15 cellular contexts compared by ENCODE assay signal in genomic region chr3:195451373-195452000, GRCh38. TPM values are rescaled to one million over a fixed set of nuclear protein-coding genes. Genes with fewer than 3 reads are reported as not detected.
DNase-seq lines count a peak whose midpoint lies in the region; ATAC-seq, FAIRE-seq and TF ChIP-seq lines count a peak whose summit lies in the region.
"Had no signal": no experiment of that assay in that cellular context is flagged by ENCODE, and none has a peak within 500 bp of the region (broad histone marks: within the 10 kb centered on the region; RNA-seq: fewer than 3 reads in every experiment).

No MANE protein-coding gene starts in this region.

- H2BK15ac ChIP-seq in H1 (ENCODE audit: low read length): no peak overlapping the region

- H3K36me3 ChIP-seq in H1 (ENCODE audit: control insufficient read depth in 2 of 4, insufficient read depth in 4 of 4, low read length in 3 of 4) (no peaks in the 10 kb centered on the region), thyroid gland (no peaks in the 10 kb centered on the region), endodermal cell (ENCODE audit: control insufficient read depth, insufficient read depth, low read length) (no peaks in the 10 kb centered on the region)
- H3K36me3 ChIP-seq: SJSA1 had no signal

- no peak for FAIRE-seq in H1 (lab: Jason Lieb, UNC)
- FAIRE-seq in RCC 7860 (lab: Jason Lieb, UNC): no peak

- H3K9me3 Mint-ChIP-seq in endodermal cell: peaks cover 2% of the 10 kb centered on the region

- TF ChIP-seq POLR2A in H1 (IDR thresholded peaks at IDR 0.05; ENCODE audit: control extremely low read depth in 1 of 2, low read depth in 2 of 2, low read length in 2 of 2) (no peak), thyroid gland (IDR thresholded peaks at IDR 0.05) (no peak)

- H3K14ac ChIP-seq in H1 (ENCODE audit: insufficient read length): no peak overlapping the region

- no peak overlapping the region for H4K5ac ChIP-seq in H1 (ENCODE audit: insufficient read length, low read depth, low read length)

- CTCF ChIA-PET in H1 (lab: Charles Lee; ENCODE audit: partially characterized antibody): interaction anchor here (0.7 kb wide), 1 partner anchor 39 kb away, joined by 4 read pairs; no protein-coding TSS in a partner anchor

- no peak overlapping the region for H3K56ac ChIP-seq in H1 (replicated peaks; ENCODE audit: insufficient read length, low read depth, low read length)

- H3K23me2 ChIP-seq in H1 (ENCODE audit: low read depth, low read length): no peaks in the 10 kb centered on the region

- H2BK12ac ChIP-seq in H1 (ENCODE audit: low read depth, low read length): no peak overlapping the region

- H3K4me3 Mint-ChIP-seq in endodermal cell: no peak overlapping the region
- H3K4me3 Mint-ChIP-seq: activated CD8-positive, alpha-beta memory T cell treated with anti-CD3 and anti-CD28 coated beads, Interleukin-2, amount 10 ng/mL, durations not matched to agents 7 days and 5 days; activated naive CD8-positive, alpha-beta T cell treated with anti-CD3 and anti-CD28 coated beads for 36 hours; CD8-positive, alpha-beta T cell had no signal

- H2BK5ac ChIP-seq in H1 (ENCODE audit: low read depth, low read length): no peak overlapping the region

- TF ChIP-seq EP300 in H1 (IDR thresholded peaks at IDR 0.05; ENCODE audit: borderline replicate concordance in 1 of 2, low read depth in 2 of 2, low read length in 2 of 2): no peak

- H3K79me1 ChIP-seq in H1 (ENCODE audit: low read depth, low read length): no peaks in the 10 kb centered on the region

- POLR2A ChIA-PET in H1 (lab: Charles Lee; ENCODE audit: partially characterized antibody): interaction anchor here (0.5 to 1.6 kb wide), 2 partner anchors 11 kb away, joined by 3 to 4 read pairs; no protein-coding TSS in a partner anchor

- H3K27me3 ChIP-seq in HL-60 (ENCODE audit: insufficient read depth, poor library complexity, severe bottlenecking) (no peaks in the 10 kb centered on the region), H1 (replicated peaks in 1 of 4; ENCODE audit: control insufficient read depth in 3 of 4, extremely low read depth in 1 of 4, insufficient read depth in 3 of 4, low read length in 3 of 4) (no peaks in the 10 kb centered on the region), thyroid gland (no peaks in the 10 kb centered on the region), endodermal cell (ENCODE audit: control insufficient read depth, insufficient read depth, low read length, poor library complexity, severe bottlenecking) (no peaks in the 10 kb centered on the region)
- H3K27me3 ChIP-seq: SJSA1 had no signal

- H3K36me3 Mint-ChIP-seq in endodermal cell (ENCODE audit: low read depth): no peaks in the 10 kb centered on the region
- H3K36me3 Mint-ChIP-seq: activated naive CD8-positive, alpha-beta T cell treated with anti-CD3 and anti-CD28 coated beads for 36 hours; CD8-positive, alpha-beta T cell had no signal

- peaks cover 8% of the 10 kb centered on the region for H3K4me1 Mint-ChIP-seq in endodermal cell

- DNase-seq in HL-60 (ENCODE audit: low read depth in 1 of 2, low spot score in 1 of 2): no peak
- DNase-seq in NCI-H2107 treated with DMSO at 0.1 percent for 48 hours (lab: John Stamatoyannopoulos, UW; ENCODE audit: unreplicated experiment): peak; percentile 100
- no peak for DNase-seq in H1 (ENCODE audit: low read depth in 1 of 2, low spot score in 2 of 2)
- DNase-seq in thyroid gland: peak; percentile 76 to 78
- no peak for DNase-seq in EL
- no peak for DNase-seq in RCC 7860 (ENCODE audit: low spot score)
- no peak for DNase-seq in endodermal cell
- DNase-seq: activated CD8-positive, alpha-beta memory T cell treated with anti-CD3 and anti-CD28 coated beads, Interleukin-2, amount 10 ng/mL, durations not matched to agents 7 days and 5 days; activated naive CD8-positive, alpha-beta T cell treated with anti-CD3 and anti-CD28 coated beads for 36 hours; CD8-positive, alpha-beta T cell; retina; stimulated activated CD4-positive, alpha-beta T cell treated with anti-CD3 and anti-CD28 coated beads, Interleukin-4, amount 100 ng/mL, for 1 hour; stimulated activated naive CD4-positive, alpha-beta T cell treated with Interleukin-2 at 50 U/mL for 16 hours had no signal

- WGBS in H1 (ENCODE audit: extremely low coverage in 1 of 2, insufficient coverage in 1 of 2, insufficient read length in 1 of 2, insufficient replicate concordance in 2 of 2, low coverage in 1 of 2, low lambda C conversion rate in 2 of 2, missing lambda C conversion rate in 1 of 2), 2 experiments: 80% methylated on average over 6 of the region's 6 CpGs; no CpG with 5 or more reads in 1 of the 2 experiments
- WGBS in thyroid gland, 2 donors: 41 to 57% methylated on average over 6 of the region's 6 CpGs
- 90 to 93% methylated on average over 6 of the region's 6 CpGs for WGBS in endodermal cell (ENCODE audit: insufficient coverage in 1 of 2, insufficient read length in 1 of 2), 2 experiments

- H2AK5ac ChIP-seq in H1 (ENCODE audit: low read depth, low read length): no peak overlapping the region

- H3K18ac ChIP-seq in H1 (ENCODE audit: extremely low read depth, low read length): no peak overlapping the region

- H3K27me3 Mint-ChIP-seq in endodermal cell (ENCODE audit: insufficient read depth): no peaks in the 10 kb centered on the region
- H3K27me3 Mint-ChIP-seq: activated CD8-positive, alpha-beta memory T cell treated with anti-CD3 and anti-CD28 coated beads, Interleukin-2, amount 10 ng/mL, durations not matched to agents 7 days and 5 days; activated naive CD8-positive, alpha-beta T cell treated with anti-CD3 and anti-CD28 coated beads for 36 hours had no signal

- no peak overlapping the region for H3K27ac Mint-ChIP-seq in endodermal cell
- H3K27ac Mint-ChIP-seq: activated CD8-positive, alpha-beta memory T cell treated with anti-CD3 and anti-CD28 coated beads, Interleukin-2, amount 10 ng/mL, durations not matched to agents 7 days and 5 days; activated naive CD8-positive, alpha-beta T cell treated with anti-CD3 and anti-CD28 coated beads for 36 hours; CD8-positive, alpha-beta T cell had no signal

- no peak overlapping the region for H3K9ac ChIP-seq in H1 (replicated peaks in 1 of 4; ENCODE audit: extremely low read depth in 1 of 4, low read depth in 3 of 4, low read length in 3 of 4)
- H3K9ac ChIP-seq in endodermal cell (ENCODE audit: extremely low read depth, low read length, poor library complexity, severe bottlenecking): no peak overlapping the region

- no peak overlapping the region for H4K8ac ChIP-seq in H1 (ENCODE audit: extremely low read depth, insufficient read depth, low read length)

- H3K4me3 ChIP-seq in HL-60 (replicated peaks; ENCODE audit: insufficient read depth, low read length) (no peak overlapping the region), H1 (ENCODE audit: extremely low read depth in 1 of 4, insufficient read depth in 2 of 4, low read depth in 3 of 4, low read length in 4 of 4) (no peak overlapping the region), thyroid gland (replicated peaks in 1 of 3) (no peak overlapping the region), endodermal cell (ENCODE audit: low read length) (no peak overlapping the region)
- H3K4me3 ChIP-seq: SJSA1 had no signal

- no peak overlapping the region for H2BK20ac ChIP-seq in H1 (ENCODE audit: low read length)

- peak overlapping the region; percentile 18 for H3K27ac ChIP-seq in HL-60 (replicated peaks)
- H3K27ac ChIP-seq in H1 (ENCODE audit: low read depth, low read length): no peak overlapping the region
- peak overlapping the region; percentile 62 to 73 (median 69) for H3K27ac ChIP-seq in thyroid gland
- no peak overlapping the region for H3K27ac ChIP-seq in endodermal cell (ENCODE audit: low read depth, low read length)
- H3K27ac ChIP-seq: SJSA1 had no signal

- no peak overlapping the region for H4K91ac ChIP-seq in H1 (replicated peaks; ENCODE audit: insufficient read length, low read length)

- no peak overlapping the region for H3K4ac ChIP-seq in H1 (replicated peaks; ENCODE audit: insufficient read length, low read depth, low read length)

- H2BK120ac ChIP-seq in H1 (replicated peaks; ENCODE audit: low read depth, low read length): no peak overlapping the region

- TF ChIP-seq CTCF in HL-60 (IDR thresholded peaks at IDR 0.05; ENCODE audit: insufficient read depth, low read length): no peak
- no peak for TF ChIP-seq CTCF in H1 (IDR thresholded peaks at IDR 0.05; ENCODE audit: control extremely low read depth in 1 of 3, insufficient read depth in 1 of 3, low read depth in 1 of 3, low read length in 3 of 3)
- TF ChIP-seq CTCF in thyroid gland (IDR thresholded peaks at IDR 0.05): no peak
- TF ChIP-seq CTCF in endodermal cell (conservative IDR thresholded peaks at IDR 0.05): no peak

- peak overlapping the region; percentile 64; the same call in 1 of the 2 replicates for H2AFZ ChIP-seq in H1 (ENCODE audit: low read length)

- no peak for TF ChIP-seq RAD21 in H1 (IDR thresholded peaks at IDR 0.05 in 1 of 2, conservative IDR thresholded peaks at IDR 0.05 in 1 of 2; ENCODE audit: low read depth in 2 of 2, low read length in 2 of 2)

- intact Hi-C loops in thyroid gland (cut with DNase I): no loop called here

- ATAC-seq in GM19395 (IDR thresholded peaks at IDR 0.05; ENCODE audit: unreplicated experiment): no peak
- ATAC-seq: activated CD8-positive, alpha-beta memory T cell treated with anti-CD3 and anti-CD28 coated beads, Interleukin-2, amount 10 ng/mL, durations not matched to agents 7 days and 5 days; CD8-positive, alpha-beta T cell had no signal

- no peak overlapping the region for H3K23ac ChIP-seq in H1 (ENCODE audit: insufficient read length)

- no peaks in the 10 kb centered on the region for H4K20me1 ChIP-seq in H1 (replicated peaks in 1 of 2; ENCODE audit: control insufficient read depth in 1 of 2, insufficient read depth in 2 of 2, low read length in 2 of 2)

- H3K79me2 ChIP-seq in H1 (ENCODE audit: control insufficient read depth in 1 of 2, insufficient read depth in 2 of 2, low read length in 2 of 2): no peaks in the 10 kb centered on the region

- H3K4me1 ChIP-seq in H1 (replicated peaks in 1 of 4; ENCODE audit: control insufficient read depth in 3 of 4, insufficient read depth in 4 of 4, low read length in 3 of 4) (peaks cover 0 to 3% (median 0%) of the 10 kb centered on the region in 4 experiments; a peak in 2 of 7 replicates), thyroid gland (peaks cover 25 to 26% of the 10 kb centered on the region in 2 donors), endodermal cell (ENCODE audit: control insufficient read depth, insufficient read depth, low read length) (no peaks in the 10 kb centered on the region)
- H3K4me1 ChIP-seq: SJSA1 had no signal

- no peak overlapping the region for H3K4me2 ChIP-seq in H1 (ENCODE audit: insufficient read depth in 1 of 2, low read depth in 2 of 2, low read length in 2 of 2)

- H3K9me3 ChIP-seq in H1 (ENCODE audit: insufficient read depth in 2 of 2, low read depth in 1 of 2, low read length in 1 of 2): no peaks in the 10 kb centered on the region
- no peaks in the 10 kb centered on the region for H3K9me3 ChIP-seq in thyroid gland
- H3K9me3 ChIP-seq in endodermal cell (ENCODE audit: control insufficient read depth, low read length): no peaks in the 10 kb centered on the region
- H3K9me3 ChIP-seq: SJSA1 had no signal

RNA-seq across cellular contexts. Expression of gene ACAP2, which starts 8.7 kb away (rescaled TPM):
- 35.1 and 37.3 TPM in 2 replicates for total RNA-seq in H1 (2021; fragmentation: NEBNext Ultra II Directional; extraction: Animal tissue kit (Norgen Biotek cat#: 25700))
- 5.6 and 7.7 TPM in 2 replicates for polyA plus RNA-seq in H1 (2011; rRNA removed)
- 10.5 TPM for polyA plus RNA-seq in H1 (2011; cell fraction: cytosol; rRNA removed)
- polyA plus RNA-seq in H1 (2011; cell fraction: nucleus; rRNA removed): 7.2 TPM
- polyA plus RNA-seq in H1 (2012, experiment 1 of 2): 7.3 to 17.6 TPM (median 11.4 TPM) in 4 replicates
- 0.59 TPM for polyA plus RNA-seq in H1 (2012, experiment 2 of 2)
- 18.2 TPM for polyA plus RNA-seq in H1 (2013, experiment 1 of 2)
- 16.6 TPM for polyA plus RNA-seq in H1 (2013, experiment 2 of 2)
- 30.3 and 42.8 TPM in 2 replicates for polyA minus RNA-seq in H1 (2011; rRNA and poly(A)+ RNA removed)
- 31.2 TPM for polyA minus RNA-seq in H1 (2011; cell fraction: cytosol; rRNA and poly(A)+ RNA removed)
- polyA minus RNA-seq in H1 (2011; cell fraction: nucleus; rRNA and poly(A)+ RNA removed): 53.4 TPM
- 100 to 1,000 TPM in 1 of 4 donors, 10 to 100 TPM in 3; 61.7 to 685 (median 71.3) TPM for total RNA-seq in thyroid gland
- 10 to 100 TPM; 61.9 to 70.5 TPM for total RNA-seq in endodermal cell
- 30.6 TPM for polyA plus RNA-seq in endodermal cell (2013, experiment 1 of 2)
- polyA plus RNA-seq in endodermal cell (2013, experiment 2 of 2): 30.1 TPM

Comparison
In these comparisons a context has a peak if more than half of its experiments do, and no peak if none do; other contexts are left out.
1. DNase-seq: peak in NCI-H2107 treated with DMSO at 0.1 percent for 48 hours (single experiment) and thyroid gland (2 of 2); none in HL-60 (0 of 2), H1 (0 of 2), EL (single experiment), RCC 7860 (single experiment) and endodermal cell (single experiment).
2. H3K27ac ChIP-seq: peak in HL-60 (single experiment) and thyroid gland (3 of 3); none in H1 (single experiment) and endodermal cell (single experiment).